In the genomic region with DNA sequence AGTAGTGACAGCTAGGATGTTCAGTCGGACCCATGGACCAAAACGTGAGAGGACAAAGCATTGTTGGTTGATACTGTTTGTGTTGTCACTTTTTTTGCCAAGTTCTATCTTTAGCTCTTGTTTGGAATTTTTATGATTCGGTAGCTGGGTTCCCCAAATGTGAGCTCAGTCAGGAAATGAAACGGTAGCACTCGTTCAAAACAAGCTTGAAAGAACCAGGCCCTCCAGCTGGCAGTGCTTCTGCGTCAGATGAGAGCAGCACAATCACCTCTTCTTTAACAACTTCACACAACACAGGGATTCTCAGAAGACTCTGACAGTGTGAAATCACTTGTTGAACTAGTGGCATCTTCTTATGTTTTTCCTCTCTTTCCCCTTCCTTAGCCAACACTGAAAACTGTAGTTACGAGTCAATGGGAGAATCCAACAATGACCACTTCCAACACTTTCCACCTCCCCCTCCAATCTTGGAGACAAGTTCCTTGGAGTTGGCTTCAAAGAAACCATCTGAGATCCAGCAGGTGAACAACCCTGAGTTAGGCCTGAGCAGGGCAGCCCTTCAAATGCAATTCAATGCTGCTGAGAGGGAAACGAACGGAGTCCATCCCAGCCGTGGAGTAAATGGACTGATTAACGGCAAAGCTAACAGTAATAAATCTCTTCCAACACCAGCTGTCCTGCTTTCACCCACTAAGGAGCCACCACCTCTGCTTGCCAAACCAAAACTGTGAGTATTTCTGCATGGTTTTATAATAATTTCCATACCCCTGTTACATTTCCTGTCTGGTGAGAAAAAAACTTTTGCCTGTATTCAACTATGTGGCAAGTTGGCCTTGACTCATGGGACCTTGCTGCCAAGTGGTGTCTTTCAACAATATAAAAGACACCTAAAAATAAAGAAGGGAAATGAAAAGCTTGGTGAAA, we compare ENCODE assay signal across 9 cellular contexts.
DNase-seq lines count a peak whose midpoint lies in the region; ATAC-seq and TF ChIP-seq lines count a peak whose summit lies in the region.
"Had no signal": no experiment of that assay in that cellular context is flagged by ENCODE, and none has a peak within 500 bp of the region (broad histone marks: within the 10 kb centered on the region; RNA-seq: fewer than 3 reads in every experiment).

No MANE protein-coding gene starts in this region.

- H3K27me3 ChIP-seq in upper lobe of right lung: no peaks in the 10 kb centered on the region

- no peaks in the 10 kb centered on the region for H3K9me3 ChIP-seq in upper lobe of right lung

- peak; percentile 72 for ATAC-seq in GM18498 (IDR thresholded peaks at IDR 0.05; ENCODE audit: unreplicated experiment)
- peak; percentile 32 for ATAC-seq in stimulated activated effector memory CD8-positive, alpha-beta T cell treated with anti-CD3 and anti-CD28 coated beads, Interleukin-12 subunit alpha, Interleukin-12 subunit beta, amount 100 ng/mL, for 72 hours
- ATAC-seq in GM18909 (IDR thresholded peaks at IDR 0.05; ENCODE audit: poor library complexity, unreplicated experiment): no peak
- ATAC-seq in GM19328 (IDR thresholded peaks at IDR 0.05; ENCODE audit: unreplicated experiment): no peak
- ATAC-seq in upper lobe of right lung: no peak
- ATAC-seq: T-cell had no signal

- CTCF ChIA-PET in RWPE1 (lab: Yijun Ruan, JAX): interaction anchor here (0.6 to 1.3 kb wide), 7 partner anchors 48 to 350 kb away, joined by 3 to 7 read pairs (median 3); no protein-coding TSS in a partner anchor

- intact Hi-C loops in upper lobe of right lung (cut with DNase I): loop anchor here (10.0 kb wide), 2 partner anchors 123 to 193 kb away; no protein-coding TSS in a partner anchor

- H3K4me3 ChIP-seq in fibroblast of villous mesenchyme (ENCODE audit: low read depth, low read length): no peak overlapping the region
- H3K4me3 ChIP-seq in upper lobe of right lung: no peak overlapping the region

- H3K4me1 ChIP-seq in upper lobe of right lung: peaks cover 15% of the 10 kb centered on the region

- no peak overlapping the region for H3K4me3 Mint-ChIP-seq in stimulated activated effector memory CD8-positive, alpha-beta T cell treated with anti-CD3 and anti-CD28 coated beads, Interleukin-12 subunit alpha, Interleukin-12 subunit beta, amount 100 ng/mL, for 72 hours
- H3K4me3 Mint-ChIP-seq: T-cell had no signal

- peak overlapping the region; percentile 64 for H3K27ac ChIP-seq in RWPE1
- H3K27ac ChIP-seq in upper lobe of right lung: no peak overlapping the region

- TF ChIP-seq CTCF in RWPE1 (conservative IDR thresholded peaks at IDR 0.05; ENCODE audit: low read depth) (no peak), fibroblast of villous mesenchyme (IDR thresholded peaks at IDR 0.05; ENCODE audit: insufficient read depth, low read depth, low read length) (no peak), upper lobe of right lung (IDR thresholded peaks at IDR 0.05) (no peak)

- POLR2A ChIA-PET in RWPE1 (lab: Yijun Ruan, JAX; ENCODE audit: low non-redundant PET): no interaction called here

- no peaks in the 10 kb centered on the region for H3K4me1 Mint-ChIP-seq in stimulated activated effector memory CD8-positive, alpha-beta T cell treated with anti-CD3 and anti-CD28 coated beads, Interleukin-12 subunit alpha, Interleukin-12 subunit beta, amount 100 ng/mL, for 72 hours

- DNase-seq in RWPE1 (ENCODE audit: low spot score) (no peak), fibroblast of villous mesenchyme (ENCODE audit: low read depth) (peak; percentile 63), NCI-H1694 treated with DMSO at 0.1 percent for 48 hours (lab: John Stamatoyannopoulos, UW) (no peak), upper lobe of right lung (no peak)
- no peak for DNase-seq in stimulated activated effector memory CD8-positive, alpha-beta T cell treated with anti-CD3 and anti-CD28 coated beads, Interleukin-12 subunit alpha, Interleukin-12 subunit beta, amount 100 ng/mL, for 72 hours (ENCODE audit: low spot score in 2 of 2)
- DNase-seq: T-cell had no signal

- H3K9me3 Mint-ChIP-seq in stimulated activated effector memory CD8-positive, alpha-beta T cell treated with anti-CD3 and anti-CD28 coated beads, Interleukin-12 subunit alpha, Interleukin-12 subunit beta, amount 100 ng/mL, for 72 hours: no peaks in the 10 kb centered on the region
- H3K9me3 Mint-ChIP-seq: T-cell had no signal

- no peak overlapping the region for H3K27ac Mint-ChIP-seq in stimulated activated effector memory CD8-positive, alpha-beta T cell treated with anti-CD3 and anti-CD28 coated beads, Interleukin-12 subunit alpha, Interleukin-12 subunit beta, amount 100 ng/mL, for 72 hours
- H3K27ac Mint-ChIP-seq: T-cell had no signal

- no peaks in the 10 kb centered on the region for H3K36me3 ChIP-seq in upper lobe of right lung

- no peaks in the 10 kb centered on the region for H3K36me3 Mint-ChIP-seq in stimulated activated effector memory CD8-positive, alpha-beta T cell treated with anti-CD3 and anti-CD28 coated beads, Interleukin-12 subunit alpha, Interleukin-12 subunit beta, amount 100 ng/mL, for 72 hours
- H3K36me3 Mint-ChIP-seq: T-cell had no signal

Comparison
In these comparisons a context has a peak if more than half of its experiments do, and no peak if none do; other contexts are left out.
1. ATAC-seq: peak in GM18498 (single experiment) and stimulated activated effector memory CD8-positive, alpha-beta T cell treated with anti-CD3 and anti-CD28 coated beads, Interleukin-12 subunit alpha, Interleukin-12 subunit beta, amount 100 ng/mL, for 72 hours (single experiment); none in GM18909 (single experiment), GM19328 (single experiment) and upper lobe of right lung (single experiment).